Comparison of ENCODE assay signal across 8 cellular contexts in the genomic region with DNA sequence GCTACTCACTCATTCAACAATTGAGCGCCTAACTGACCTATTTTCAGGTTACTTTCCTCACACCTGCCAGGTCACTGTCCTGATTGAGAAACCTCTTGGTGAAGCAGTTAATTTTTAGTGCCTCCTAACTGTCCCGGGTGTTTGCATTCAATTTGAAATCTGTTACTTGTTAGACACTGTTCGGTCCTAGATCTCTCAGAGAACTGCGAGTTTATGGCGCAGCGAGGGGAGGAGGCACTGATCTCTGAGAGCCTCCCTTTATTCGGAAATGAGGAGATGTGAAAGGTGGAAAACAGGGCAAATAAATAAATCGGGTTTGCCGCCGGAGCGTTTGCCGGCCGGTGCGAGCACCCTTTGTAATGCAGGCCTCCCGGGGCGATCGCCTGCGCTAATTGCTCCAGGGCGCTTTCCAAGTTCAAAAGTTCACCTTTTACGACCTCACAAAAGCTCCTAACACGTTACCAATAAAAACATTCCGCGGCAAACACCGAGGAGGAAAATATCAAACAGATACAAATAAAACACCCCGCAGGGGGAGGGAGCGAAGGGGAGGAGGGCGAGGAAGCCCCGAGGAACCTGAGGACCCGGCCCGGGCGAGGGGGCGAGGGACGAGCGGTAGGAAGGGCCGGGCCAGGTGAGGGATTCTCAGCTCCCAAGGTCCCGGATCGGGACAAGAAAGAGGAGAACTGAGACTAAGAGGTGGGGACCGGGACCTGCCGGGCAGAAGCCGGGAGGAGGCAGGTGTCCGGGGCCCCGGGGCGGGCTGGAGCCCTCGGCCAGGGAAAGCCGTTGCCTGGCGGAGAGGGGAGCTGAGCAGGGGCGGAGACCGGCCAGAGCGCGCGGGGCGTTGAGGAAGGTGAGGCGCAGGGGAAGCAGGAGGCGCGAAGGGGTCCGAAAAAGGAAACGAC. TPM values are rescaled to one million over a fixed set of nuclear protein-coding genes. Genes with fewer than 3 reads are reported as not detected.
DNase-seq lines count a peak whose midpoint lies in the region; ATAC-seq and TF ChIP-seq lines count a peak whose summit lies in the region.

No MANE protein-coding gene starts in this region.

- H3K27me3 Mint-ChIP-seq in activated B cell treated with CpG ODN at 0.5 μM for 24 hours: peaks cover 34% of the 10 kb centered on the region

- no peak for TF ChIP-seq POLR2A in ovary (IDR thresholded peaks at IDR 0.05)

- H3K9me3 Mint-ChIP-seq in activated B cell treated with CpG ODN at 0.5 μM for 24 hours: no peaks in the 10 kb centered on the region

- H3K36me3 ChIP-seq in BLaER1 treated with 17β-estradiol and CSF1 and Interleukin-3, amounts not matched to agents 10 nM and 100 nM: no peaks in the 10 kb centered on the region
- no peaks in the 10 kb centered on the region for H3K36me3 ChIP-seq in ovary

- peaks cover 37% of the 10 kb centered on the region for H3K4me1 Mint-ChIP-seq in activated B cell treated with CpG ODN at 0.5 μM for 24 hours

- peak overlapping the region; percentile 95 to 100 (median 98) for H3K4me2 ChIP-seq in BLaER1 treated with 17β-estradiol and CSF1 and Interleukin-3, amounts not matched to agents 10 nM and 100 nM

- peaks cover 47 to 59% (median 57%) of the 10 kb centered on the region in 11 experiments for H3K27me3 ChIP-seq in BLaER1 treated with 17β-estradiol and CSF1 and Interleukin-3, amounts not matched to agents 10 nM and 100 nM
- no peaks in the 10 kb centered on the region for H3K27me3 ChIP-seq in HL-60 (ENCODE audit: insufficient read depth, poor library complexity, severe bottlenecking)
- no peaks in the 10 kb centered on the region for H3K27me3 ChIP-seq in ovary

- TF ChIP-seq EP300 in ovary (IDR thresholded peaks at IDR 0.05): no peak

- 12 to 15% (median 14%) methylated on average over 57 of the region's 57 CpGs for WGBS in ovary, 3 donors

- POLR2A ChIA-PET in activated B cell treated with CpG ODN at 0.5 μM for 24 hours (lab: Charles Lee): interaction anchor here (0.5 to 2.6 kb wide), 7 partner anchors 86 to 471 kb away, joined by 3 to 23 read pairs (median 7); partner anchors contain the start of genes ARPC5L, HSPA5 and RPL35

- intact Hi-C loops in activated B cell treated with CpG ODN at 0.5 μM for 24 hours (cut with micrococcal nuclease) (loop anchor here (2.0 to 5.0 kb wide), 5 partner anchors 93 to 471 kb away; partner anchors contain the start of genes ARPC5L, HSPA5, PPP6C and RABEPK), ovary (cut with DNase I) (loop anchor here in 2 of 4 donors (5.0 to 10.0 kb wide), 3 partner anchors 373 to 608 kb away; partner anchors contain the start of gene SCAI (in 2 of the 2))

- TF ChIP-seq CTCF in HL-60 (IDR thresholded peaks at IDR 0.05; ENCODE audit: insufficient read depth, low read length) (no peak), activated B cell treated with CpG ODN at 0.5 μM for 24 hours (IDR thresholded peaks at IDR 0.05) (no peak), fibroblast of mammary gland (conservative IDR thresholded peaks at IDR 0.05; ENCODE audit: control insufficient read depth, insufficient read depth, low read depth, low read length) (no peak), ovary (IDR thresholded peaks at IDR 0.05) (no peak)

- CTCF ChIA-PET in activated B cell treated with CpG ODN at 0.5 μM for 24 hours (lab: Charles Lee): interaction anchor here (3.5 to 10.3 kb wide), 2 partner anchors 84 to 373 kb away, joined by 18 to 216 read pairs; partner anchors contain the start of genes SCAI and WDR38

- H3K4me3 Mint-ChIP-seq in activated B cell treated with CpG ODN at 0.5 μM for 24 hours: peak overlapping the region; percentile 90

- peaks cover 21 to 35% (median 25%) of the 10 kb centered on the region in 10 experiments for H3K4me1 ChIP-seq in BLaER1 treated with 17β-estradiol and CSF1 and Interleukin-3, amounts not matched to agents 10 nM and 100 nM
- no peaks in the 10 kb centered on the region for H3K4me1 ChIP-seq in ovary (ENCODE audit: insufficient read depth)

- H4K20me1 ChIP-seq in BLaER1 treated with 17β-estradiol and CSF1 and Interleukin-3, amounts not matched to agents 10 nM and 100 nM: peaks cover 18 to 52% (median 27%) of the 10 kb centered on the region in 11 experiments; a peak in 20 of 22 replicates

- peak overlapping the region; percentile 72 to 90 (median 79) for H3K4me3 ChIP-seq in BLaER1 treated with 17β-estradiol and CSF1 and Interleukin-3, amounts not matched to agents 10 nM and 100 nM
- peak overlapping the region; percentile 98 for H3K4me3 ChIP-seq in HL-60 (replicated peaks; ENCODE audit: insufficient read depth, low read length)
- H3K4me3 ChIP-seq in fibroblast of mammary gland (ENCODE audit: control insufficient read depth, low read depth, low read length): peak overlapping the region; percentile 15
- H3K4me3 ChIP-seq in ovary: peak overlapping the region; percentile 89

- DNase-seq in HL-60 (ENCODE audit: low read depth in 1 of 2, low spot score in 1 of 2): peak in 1 of 2 experiments; percentile 42
- peak; percentile 44 for DNase-seq in activated B cell treated with CpG ODN at 0.5 μM for 24 hours
- DNase-seq in fibroblast of mammary gland (ENCODE audit: low read depth): no peak
- peak in 3 of 5 donors; percentile 40 to 63 (median 55) for DNase-seq in ovary
- no peak for DNase-seq in GOT3 (lab: John Stamatoyannopoulos, UW)

- no peak overlapping the region for H3K27ac Mint-ChIP-seq in activated B cell treated with CpG ODN at 0.5 μM for 24 hours

- no peaks in the 10 kb centered on the region for H3K9me3 ChIP-seq in BLaER1 treated with 17β-estradiol and CSF1 and Interleukin-3, amounts not matched to agents 10 nM and 100 nM (replicated peaks in 1 of 11)
- no peaks in the 10 kb centered on the region for H3K9me3 ChIP-seq in ovary

- peak overlapping the region in 10 of 11 experiments; percentile 22 to 62 (median 52); a peak in 14 of 22 replicates for H3K9ac ChIP-seq in BLaER1 treated with 17β-estradiol and CSF1 and Interleukin-3, amounts not matched to agents 10 nM and 100 nM

- H3K27ac ChIP-seq in BLaER1 treated with 17β-estradiol and CSF1 and Interleukin-3, amounts not matched to agents 10 nM and 100 nM: no peak overlapping the region
- H3K27ac ChIP-seq in HL-60 (replicated peaks): peak overlapping the region; percentile 87
- no peak overlapping the region for H3K27ac ChIP-seq in ovary

- no peak for ATAC-seq in activated B cell treated with CpG ODN at 0.5 μM for 24 hours (ENCODE audit: low read depth)
- ATAC-seq in HG02759 (IDR thresholded peaks at IDR 0.05; ENCODE audit: unreplicated experiment): no peak
- ATAC-seq in HG02588 (IDR thresholded peaks at IDR 0.05; ENCODE audit: unreplicated experiment): no peak

- peaks cover 6% of the 10 kb centered on the region for H3K36me3 Mint-ChIP-seq in activated B cell treated with CpG ODN at 0.5 μM for 24 hours (ENCODE audit: low read depth)

RNA-seq across cellular contexts. Expression of gene NR6A1, which starts 1.4 kb away (rescaled TPM):
- total RNA-seq in activated B cell treated with CpG ODN at 0.5 μM for 24 hours (2.3 and 3.1 TPM in 2 replicates), ovary (1 to 10 TPM in 3 of 7 donors, under 1 TPM in 4; 0.57 to 1.7 (median 1.00) TPM)
- polyA plus RNA-seq in ovary: 1 to 10 TPM in 1 of 2 donors, under 1 TPM in 1; 0.29 to 1.5 TPM

RNA-seq across cellular contexts. Expression of gene OLFML2A, which starts 7.2 kb away (rescaled TPM):
- total RNA-seq in activated B cell treated with CpG ODN at 0.5 μM for 24 hours (0.73 and 0.78 TPM in 2 replicates), ovary (10 to 100 TPM; 14.7 to 63.4 (median 52.8) TPM)
- polyA plus RNA-seq in ovary: 10 to 100 TPM; 25.2 to 27.2 TPM

Comparison
In these comparisons a context has a peak if more than half of its experiments do, and no peak if none do; other contexts are left out.
1. H3K4me3 ChIP-seq: peak in every context shown above with its lines; median percentile 98 in HL-60; 89 in ovary; 79 in BLaER1 treated with 17β-estradiol and CSF1 and Interleukin-3, amounts not matched to agents 10 nM and 100 nM; 15 in fibroblast of mammary gland.
2. DNase-seq: peak in activated B cell treated with CpG ODN at 0.5 μM for 24 hours (single experiment) and ovary (3 of 5); none in fibroblast of mammary gland (single experiment) and GOT3 (single experiment).